ENCODE assay signal across 21 cellular contexts in genomic region chr1:31058012-31058411, GRCh38. TPM values are rescaled to one million over a fixed set of nuclear protein-coding genes. Genes with fewer than 3 reads are reported as not detected.
DNase-seq lines count a peak whose midpoint lies in the region; ATAC-seq lines count a peak whose summit lies in the region.
"Had no signal": no experiment of that assay in that cellular context is flagged by ENCODE, and none has a peak within 500 bp of the region (broad histone marks: within the 10 kb centered on the region; RNA-seq: fewer than 3 reads in every experiment).

No MANE protein-coding gene starts in this region.

- intact Hi-C loops in activated CD4-positive, alpha-beta T cell treated with anti-CD3 and anti-CD28 coated beads for 36 hours (cut with DNase I, micrococcal nuclease) = no loop called here

- peaks cover 22% of the 10 kb centered on the region for H3K36me3 ChIP-seq in CD8-positive, alpha-beta memory T cell (ENCODE audit: insufficient read depth, low read length)

- peaks cover 78% of the 10 kb centered on the region for H3K4me1 ChIP-seq in CD8-positive, alpha-beta memory T cell (ENCODE audit: insufficient read depth, low read length)

- H3K4me1 Mint-ChIP-seq in activated CD4-positive, alpha-beta T cell treated with anti-CD3 and anti-CD28 coated beads for 36 hours = peaks cover 73% of the 10 kb centered on the region
- peaks cover 59 to 83% (median 72%) of the 10 kb centered on the region in 3 donors for H3K4me1 Mint-ChIP-seq in CD8-positive, alpha-beta memory T cell
- H3K4me1 Mint-ChIP-seq in activated CD8-positive, alpha-beta T cell treated with anti-CD3 and anti-CD28 coated beads, Interleukin-2, amount 10 ng/mL, durations not matched to agents 7 days and 5 days (ENCODE audit: low read depth) = peaks cover 53% of the 10 kb centered on the region
- peaks cover 27% of the 10 kb centered on the region for H3K4me1 Mint-ChIP-seq in memory B cell

- CTCF ChIA-PET in activated CD4-positive, alpha-beta T cell treated with anti-CD3 and anti-CD28 coated beads for 36 hours (lab: Charles Lee) = no interaction called here
- CTCF ChIA-PET in CD8-positive, alpha-beta memory T cell (lab: Charles Lee) = no interaction called here
- CTCF ChIA-PET in activated CD8-positive, alpha-beta T cell treated with anti-CD3 and anti-CD28 coated beads, Interleukin-2, amount 10 ng/mL, durations not matched to agents 7 days and 5 days (lab: Charles Lee) = no interaction called here

- H3K9me3 Mint-ChIP-seq in activated CD4-positive, alpha-beta T cell treated with anti-CD3 and anti-CD28 coated beads for 36 hours (ENCODE audit: low read depth) = no peaks in the 10 kb centered on the region
- no peaks in the 10 kb centered on the region for H3K9me3 Mint-ChIP-seq in CD8-positive, alpha-beta memory T cell
- H3K9me3 Mint-ChIP-seq in activated CD8-positive, alpha-beta T cell treated with anti-CD3 and anti-CD28 coated beads, Interleukin-2, amount 10 ng/mL, durations not matched to agents 7 days and 5 days (ENCODE audit: insufficient read depth) = no peaks in the 10 kb centered on the region
- H3K9me3 Mint-ChIP-seq in memory B cell = no peaks in the 10 kb centered on the region
- H3K9me3 Mint-ChIP-seq: nephron had no signal

- H3K27me3 Mint-ChIP-seq in activated CD4-positive, alpha-beta T cell treated with anti-CD3 and anti-CD28 coated beads for 36 hours = no peaks in the 10 kb centered on the region
- no peaks in the 10 kb centered on the region for H3K27me3 Mint-ChIP-seq in CD8-positive, alpha-beta memory T cell
- no peaks in the 10 kb centered on the region for H3K27me3 Mint-ChIP-seq in activated CD8-positive, alpha-beta T cell treated with anti-CD3 and anti-CD28 coated beads, Interleukin-2, amount 10 ng/mL, durations not matched to agents 7 days and 5 days (ENCODE audit: low read depth)
- H3K27me3 Mint-ChIP-seq in memory B cell = no peaks in the 10 kb centered on the region

- no peaks in the 10 kb centered on the region for H3K27me3 ChIP-seq in CD8-positive, alpha-beta memory T cell (ENCODE audit: insufficient read depth, low read length, poor library complexity, severe bottlenecking)
- H3K27me3 ChIP-seq: SJCRH30, thyroid gland had no signal

- no peak for DNase-seq in activated CD4-positive, alpha-beta T cell treated with anti-CD3 and anti-CD28 coated beads for 36 hours
- DNase-seq in activated CD4-positive, alpha-beta T cell treated with anti-CD3 and anti-CD28 coated beads for 1 hour = no peak
- DNase-seq in CD8-positive, alpha-beta memory T cell = no peak
- no peak for DNase-seq in activated CD8-positive, alpha-beta T cell treated with anti-CD3 and anti-CD28 coated beads, Interleukin-2, amount 10 ng/mL, durations not matched to agents 7 days and 5 days
- no peak for DNase-seq in memory B cell (ENCODE audit: low spot score in 2 of 2)
- no peak for DNase-seq in UCSD-AML1 (lab: John Stamatoyannopoulos, UW; ENCODE audit: unreplicated experiment)
- DNase-seq: activated CD4-positive, alpha-beta T cell treated with anti-CD3 and anti-CD28 coated beads, Interleukin-2, amount 50 U/mL, for 4 hours; activated effector memory CD4-positive, alpha-beta T cell treated with anti-CD3 and anti-CD28 coated beads, Interleukin-2, amount 50 U/mL, for 16 hours; DMS153; hypothalamus; kidney; mammary epithelial cell; NCI-H1092 treated with DMSO at 0.1 percent for 48 hours; NCI-H69; SJCRH30; T-helper 9 cell; thyroid gland had no signal

- no peak overlapping the region for H3K27ac ChIP-seq in CD8-positive, alpha-beta memory T cell (ENCODE audit: low read depth, low read length)
- H3K27ac ChIP-seq: coronary artery, SJCRH30, thyroid gland had no signal

- peak overlapping the region; percentile 83 for H3K27ac Mint-ChIP-seq in activated CD4-positive, alpha-beta T cell treated with anti-CD3 and anti-CD28 coated beads for 36 hours
- H3K27ac Mint-ChIP-seq in CD8-positive, alpha-beta memory T cell = peak overlapping the region in 6 of 8 donors; percentile 11 to 89 (median 75)
- H3K27ac Mint-ChIP-seq in activated CD8-positive, alpha-beta T cell treated with anti-CD3 and anti-CD28 coated beads, Interleukin-2, amount 10 ng/mL, durations not matched to agents 7 days and 5 days = peak overlapping the region; percentile 39
- peak overlapping the region; percentile 53 for H3K27ac Mint-ChIP-seq in memory B cell

- peak overlapping the region; percentile 28 for H3K4me3 Mint-ChIP-seq in activated CD4-positive, alpha-beta T cell treated with anti-CD3 and anti-CD28 coated beads for 36 hours
- H3K4me3 Mint-ChIP-seq in CD8-positive, alpha-beta memory T cell = peak overlapping the region; percentile 4 to 49 (median 40)
- H3K4me3 Mint-ChIP-seq in activated CD8-positive, alpha-beta T cell treated with anti-CD3 and anti-CD28 coated beads, Interleukin-2, amount 10 ng/mL, durations not matched to agents 7 days and 5 days = peak overlapping the region; percentile 1
- no peak overlapping the region for H3K4me3 Mint-ChIP-seq in memory B cell

- H3K36me3 Mint-ChIP-seq in activated CD4-positive, alpha-beta T cell treated with anti-CD3 and anti-CD28 coated beads for 36 hours (ENCODE audit: low read depth) = peaks cover 51% of the 10 kb centered on the region
- peaks cover 4 to 59% (median 16%) of the 10 kb centered on the region in 3 donors for H3K36me3 Mint-ChIP-seq in CD8-positive, alpha-beta memory T cell
- peaks cover 50% of the 10 kb centered on the region for H3K36me3 Mint-ChIP-seq in activated CD8-positive, alpha-beta T cell treated with anti-CD3 and anti-CD28 coated beads, Interleukin-2, amount 10 ng/mL, durations not matched to agents 7 days and 5 days (ENCODE audit: low read depth)
- peaks cover 20% of the 10 kb centered on the region for H3K36me3 Mint-ChIP-seq in memory B cell

- no peaks in the 10 kb centered on the region for H3K9me3 ChIP-seq in CD8-positive, alpha-beta memory T cell (ENCODE audit: low read length)
- H3K9me3 ChIP-seq: SJCRH30, thyroid gland had no signal

- no peak overlapping the region for H3K4me3 ChIP-seq in CD8-positive, alpha-beta memory T cell (ENCODE audit: low read length)
- H3K4me3 ChIP-seq: coronary artery, SJCRH30, thyroid gland had no signal

- no peak for ATAC-seq in activated CD4-positive, alpha-beta T cell treated with anti-CD3 and anti-CD28 coated beads for 36 hours
- no peak for ATAC-seq in activated CD8-positive, alpha-beta T cell treated with anti-CD3 and anti-CD28 coated beads, Interleukin-2, amount 10 ng/mL, durations not matched to agents 7 days and 5 days
- ATAC-seq in memory B cell (ENCODE audit: low read depth) (no peak), GM19351 (IDR thresholded peaks at IDR 0.05; ENCODE audit: unreplicated experiment) (no peak), GM18909 (IDR thresholded peaks at IDR 0.05; ENCODE audit: poor library complexity, unreplicated experiment) (no peak)

- POLR2A ChIA-PET in activated CD4-positive, alpha-beta T cell treated with anti-CD3 and anti-CD28 coated beads for 36 hours (lab: Charles Lee) = no interaction called here
- POLR2A ChIA-PET in CD8-positive, alpha-beta memory T cell (lab: Charles Lee) = no interaction called here
- POLR2A ChIA-PET in activated CD8-positive, alpha-beta T cell treated with anti-CD3 and anti-CD28 coated beads, Interleukin-2, amount 10 ng/mL, durations not matched to agents 7 days and 5 days (lab: Charles Lee) = no interaction called here

RNA-seq across cellular contexts. Expression of gene PUM1, which starts 7.5 kb away (rescaled TPM):
- 10 to 100 TPM; 87.1 to 91.4 TPM for total RNA-seq in activated CD4-positive, alpha-beta T cell treated with anti-CD3 and anti-CD28 coated beads for 36 hours
- 100 to 1,000 TPM in 1 of 2 experiments, 10 to 100 TPM in 1; 99.8 to 113 TPM for total RNA-seq in CD8-positive, alpha-beta memory T cell
- polyA plus RNA-seq in CD8-positive, alpha-beta memory T cell = 127 TPM
- 10 to 100 TPM; 91.0 to 94.9 TPM for total RNA-seq in activated CD8-positive, alpha-beta T cell treated with anti-CD3 and anti-CD28 coated beads, Interleukin-2, amount 10 ng/mL, durations not matched to agents 7 days and 5 days
